In the genomic region with DNA sequence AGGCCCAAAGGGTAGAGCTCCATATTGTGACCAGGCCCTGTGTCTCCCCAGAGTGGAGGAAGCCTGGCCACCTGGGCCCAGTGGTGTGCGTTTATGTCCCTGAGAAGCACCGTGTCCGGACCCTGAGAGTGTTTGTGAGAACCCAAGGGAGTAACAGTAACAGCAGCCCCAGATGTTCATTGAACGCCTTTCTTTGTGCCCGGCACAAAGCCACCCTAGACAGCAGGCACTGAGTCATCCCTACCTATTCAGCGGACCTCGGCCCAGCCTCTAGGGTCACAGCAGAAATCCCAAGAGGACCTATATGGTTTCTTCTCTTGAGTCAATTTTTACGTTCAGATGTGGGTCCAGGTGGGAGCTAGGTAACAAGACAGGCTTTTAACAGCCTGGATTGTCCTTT, we compare ENCODE assay signal across 15 cellular contexts. TPM values are rescaled to one million over a fixed set of nuclear protein-coding genes. Genes with fewer than 3 reads are reported as not detected.
A peak's percentile ranks its signal among the peaks of the same experiment; 100 is the strongest.
DNase-seq lines count a peak whose midpoint lies in the region; ATAC-seq and TF ChIP-seq lines count a peak whose summit lies in the region.
"Had no signal": no experiment of that assay in that cellular context is flagged by ENCODE, and none has a peak within 500 bp of the region (broad histone marks: within the 10 kb centered on the region; RNA-seq: fewer than 3 reads in every experiment).

No MANE protein-coding gene starts in this region.

- H3K36me3 Mint-ChIP-seq in memory B cell: peaks cover 19% of the 10 kb centered on the region
- peaks cover 15% of the 10 kb centered on the region for H3K36me3 Mint-ChIP-seq in GM23338 (ENCODE audit: low read depth)

- H4K20me1 ChIP-seq in GM23338 (replicated peaks; ENCODE audit: insufficient read depth): no peaks in the 10 kb centered on the region

- H3K4me1 Mint-ChIP-seq in memory B cell (peaks cover 63% of the 10 kb centered on the region), GM23338 (peaks cover 33% of the 10 kb centered on the region)

- DNase-seq in memory B cell (ENCODE audit: low spot score in 2 of 2) (no peak), OCI-M1 (lab: John Stamatoyannopoulos, UW) (no peak), GM23338 (ENCODE audit: low spot score) (no peak), SKM-1 (lab: John Stamatoyannopoulos, UW; ENCODE audit: unreplicated experiment) (no peak), DMS153 treated with DMSO at 0.1 percent for 48 hours (lab: John Stamatoyannopoulos, UW; ENCODE audit: unreplicated experiment) (no peak)
- DNase-seq: activated CD4-positive, alpha-beta T cell treated with anti-CD3 and anti-CD28 coated beads, Interleukin-2, amount 50 U/mL, for 1 hour; activated naive CD4-positive, alpha-beta T cell; CD8-positive, alpha-beta memory T cell; glutamatergic neuron; NCI-H2171 treated with DMSO at 0.1 percent for 48 hours had no signal

- H3K4me3 ChIP-seq in GM23338: no peak overlapping the region
- H3K4me3 ChIP-seq: cardiac muscle cell had no signal

- H3K4me1 ChIP-seq in GM23338 (ENCODE audit: insufficient read depth): 0 out of 2 replicates have a peak, but pooled peaks cover 6% of the 10 kb centered on the region

- H3K9me3 Mint-ChIP-seq in memory B cell: no peaks in the 10 kb centered on the region
- H3K9me3 Mint-ChIP-seq in GM23338: no peaks in the 10 kb centered on the region
- H3K9me3 Mint-ChIP-seq: CD8-positive, alpha-beta memory T cell had no signal

- H3K27ac Mint-ChIP-seq in memory B cell (peak overlapping the region; percentile 92), GM23338 (no peak overlapping the region; the same call in 1 of the 2 replicates)

- no peak for TF ChIP-seq CTCF in GM23338 (conservative IDR thresholded peaks at IDR 0.05; ENCODE audit: low read depth in 2 of 2)

- no peak overlapping the region for H2AFZ ChIP-seq in GM23338

- H3K4me3 Mint-ChIP-seq in memory B cell (peak overlapping the region; percentile 59), GM23338 (no peak overlapping the region)

- peaks cover 5% of the 10 kb centered on the region; the same call in 1 of the 2 replicates for H3K79me2 ChIP-seq in GM23338 (replicated peaks; ENCODE audit: insufficient read depth)

- no peak overlapping the region for H3K4me2 ChIP-seq in GM23338

- H3K27me3 ChIP-seq in GM23338 (ENCODE audit: insufficient read depth): no peaks in the 10 kb centered on the region
- H3K27me3 ChIP-seq: cardiac muscle cell had no signal

- H3K27ac ChIP-seq in GM23338 (ENCODE audit: low read depth): no peak overlapping the region

- ATAC-seq in GM18520 (IDR thresholded peaks at IDR 0.05; ENCODE audit: unreplicated experiment): peak; percentile 29
- ATAC-seq in GM21737 (IDR thresholded peaks at IDR 0.05; ENCODE audit: unreplicated experiment): peak; percentile 24
- ATAC-seq in HG03571 (IDR thresholded peaks at IDR 0.05; ENCODE audit: unreplicated experiment): peak; percentile 22
- ATAC-seq in memory B cell (ENCODE audit: low read depth): no peak
- ATAC-seq in GM23338: no peak

- H3K36me3 ChIP-seq in GM23338 (ENCODE audit: insufficient read depth): no peaks in the 10 kb centered on the region
- H3K36me3 ChIP-seq: cardiac muscle cell, thoracic aorta had no signal

- H3F3A ChIP-seq in GM23338 (replicated peaks; ENCODE audit: low read depth): no peaks in the 10 kb centered on the region

- H3K27me3 Mint-ChIP-seq in memory B cell (no peaks in the 10 kb centered on the region), GM23338 (ENCODE audit: insufficient read depth, low read depth, poor library complexity) (peaks cover 10% of the 10 kb centered on the region)
- H3K27me3 Mint-ChIP-seq: CD8-positive, alpha-beta memory T cell had no signal

- H3K9me2 ChIP-seq in GM23338 (ENCODE audit: insufficient read depth): no peaks in the 10 kb centered on the region

TF ChIP-seq in GM23338, 12 proteins besides CTCF, POLR2A, EP300 and RAD21 (continues in another document):
- TF ChIP-seq, protein P1, sequence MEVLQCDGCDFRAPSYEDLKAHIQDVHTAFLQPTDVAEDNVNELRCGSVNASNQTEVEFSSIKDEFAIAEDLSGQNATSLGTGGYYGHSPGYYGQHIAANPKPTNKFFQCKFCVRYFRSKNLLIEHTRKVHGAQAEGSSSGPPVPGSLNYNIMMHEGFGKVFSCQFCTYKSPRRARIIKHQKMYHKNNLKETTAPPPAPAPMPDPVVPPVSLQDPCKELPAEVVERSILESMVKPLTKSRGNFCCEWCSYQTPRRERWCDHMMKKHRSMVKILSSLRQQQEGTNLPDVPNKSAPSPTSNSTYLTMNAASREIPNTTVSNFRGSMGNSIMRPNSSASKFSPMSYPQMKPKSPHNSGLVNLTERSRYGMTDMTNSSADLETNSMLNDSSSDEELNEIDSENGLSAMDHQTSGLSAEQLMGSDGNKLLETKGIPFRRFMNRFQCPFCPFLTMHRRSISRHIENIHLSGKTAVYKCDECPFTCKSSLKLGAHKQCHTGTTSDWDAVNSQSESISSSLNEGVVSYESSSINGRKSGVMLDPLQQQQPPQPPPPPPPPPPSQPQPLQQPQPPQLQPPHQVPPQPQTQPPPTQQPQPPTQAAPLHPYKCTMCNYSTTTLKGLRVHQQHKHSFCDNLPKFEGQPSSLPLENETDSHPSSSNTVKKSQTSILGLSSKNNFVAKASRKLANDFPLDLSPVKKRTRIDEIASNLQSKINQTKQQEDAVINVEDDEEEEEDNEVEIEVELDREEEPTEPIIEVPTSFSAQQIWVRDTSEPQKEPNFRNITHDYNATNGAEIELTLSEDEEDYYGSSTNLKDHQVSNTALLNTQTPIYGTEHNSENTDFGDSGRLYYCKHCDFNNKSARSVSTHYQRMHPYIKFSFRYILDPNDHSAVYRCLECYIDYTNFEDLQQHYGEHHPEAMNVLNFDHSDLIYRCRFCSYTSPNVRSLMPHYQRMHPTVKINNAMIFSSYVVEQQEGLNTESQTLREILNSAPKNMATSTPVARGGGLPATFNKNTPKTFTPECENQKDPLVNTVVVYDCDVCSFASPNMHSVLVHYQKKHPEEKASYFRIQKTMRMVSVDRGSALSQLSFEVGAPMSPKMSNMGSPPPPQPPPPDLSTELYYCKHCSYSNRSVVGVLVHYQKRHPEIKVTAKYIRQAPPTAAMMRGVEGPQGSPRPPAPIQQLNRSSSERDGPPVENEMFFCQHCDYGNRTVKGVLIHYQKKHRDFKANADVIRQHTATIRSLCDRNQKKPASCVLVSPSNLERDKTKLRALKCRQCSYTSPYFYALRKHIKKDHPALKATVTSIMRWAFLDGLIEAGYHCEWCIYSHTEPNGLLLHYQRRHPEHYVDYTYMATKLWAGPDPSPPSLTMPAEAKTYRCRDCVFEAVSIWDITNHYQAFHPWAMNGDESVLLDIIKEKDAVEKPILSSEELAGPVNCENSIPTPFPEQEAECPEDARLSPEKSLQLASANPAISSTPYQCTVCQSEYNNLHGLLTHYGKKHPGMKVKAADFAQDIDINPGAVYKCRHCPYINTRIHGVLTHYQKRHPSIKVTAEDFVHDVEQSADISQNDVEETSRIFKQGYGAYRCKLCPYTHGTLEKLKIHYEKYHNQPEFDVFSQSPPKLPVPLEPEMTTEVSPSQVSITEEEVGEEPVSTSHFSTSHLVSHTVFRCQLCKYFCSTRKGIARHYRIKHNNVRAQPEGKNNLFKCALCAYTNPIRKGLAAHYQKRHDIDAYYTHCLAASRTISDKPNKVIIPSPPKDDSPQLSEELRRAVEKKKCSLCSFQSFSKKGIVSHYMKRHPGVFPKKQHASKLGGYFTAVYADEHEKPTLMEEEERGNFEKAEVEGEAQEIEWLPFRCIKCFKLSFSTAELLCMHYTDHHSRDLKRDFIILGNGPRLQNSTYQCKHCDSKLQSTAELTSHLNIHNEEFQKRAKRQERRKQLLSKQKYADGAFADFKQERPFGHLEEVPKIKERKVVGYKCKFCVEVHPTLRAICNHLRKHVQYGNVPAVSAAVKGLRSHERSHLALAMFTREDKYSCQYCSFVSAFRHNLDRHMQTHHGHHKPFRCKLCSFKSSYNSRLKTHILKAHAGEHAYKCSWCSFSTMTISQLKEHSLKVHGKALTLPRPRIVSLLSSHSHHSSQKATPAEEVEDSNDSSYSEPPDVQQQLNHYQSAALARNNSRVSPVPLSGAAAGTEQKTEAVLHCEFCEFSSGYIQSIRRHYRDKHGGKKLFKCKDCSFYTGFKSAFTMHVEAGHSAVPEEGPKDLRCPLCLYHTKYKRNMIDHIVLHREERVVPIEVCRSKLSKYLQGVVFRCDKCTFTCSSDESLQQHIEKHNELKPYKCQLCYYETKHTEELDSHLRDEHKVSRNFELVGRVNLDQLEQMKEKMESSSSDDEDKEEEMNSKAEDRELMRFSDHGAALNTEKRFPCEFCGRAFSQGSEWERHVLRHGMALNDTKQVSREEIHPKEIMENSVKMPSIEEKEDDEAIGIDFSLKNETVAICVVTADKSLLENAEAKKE (CRISPR knock-in tag; IDR thresholded peaks at IDR 0.05): no peak
- TF ChIP-seq ZNF331 (CRISPR knock-in tag; IDR thresholded peaks at IDR 0.05; ENCODE audit: low read depth) (no peak), JUNB (IDR thresholded peaks at IDR 0.05; ENCODE audit: unreplicated experiment) (no peak), STAT1 (IDR thresholded peaks at IDR 0.05; ENCODE audit: unreplicated experiment) (no peak), EZH2 (IDR thresholded peaks at IDR 0.05; ENCODE audit: low read depth, unreplicated experiment) (no peak), NANOG (IDR thresholded peaks at IDR 0.05; ENCODE audit: borderline replicate concordance) (no peak), ZNF114 (CRISPR knock-in tag; IDR thresholded peaks at IDR 0.05) (no peak)

RNA-seq across cellular contexts. Expression of a gene that starts 24.5 kb away (rescaled TPM):
- total RNA-seq in GM23338 (2014; rRNA removed; shearing (Covaris generic)): 6.3 and 22.2 TPM in 2 replicates
- polyA plus RNA-seq in GM23338 (2016; fragmentation: Nextera tagmentation; extraction: Ambion mirVana): 22.0 and 24.8 TPM in 2 replicates

Comparison
In these comparisons a context has a peak if more than half of its experiments do, and no peak if none do; other contexts are left out.
1. ATAC-seq: peak in GM18520 (single experiment), GM21737 (single experiment) and HG03571 (single experiment); none in memory B cell (single experiment) and GM23338 (single experiment).